In the genomic region with DNA sequence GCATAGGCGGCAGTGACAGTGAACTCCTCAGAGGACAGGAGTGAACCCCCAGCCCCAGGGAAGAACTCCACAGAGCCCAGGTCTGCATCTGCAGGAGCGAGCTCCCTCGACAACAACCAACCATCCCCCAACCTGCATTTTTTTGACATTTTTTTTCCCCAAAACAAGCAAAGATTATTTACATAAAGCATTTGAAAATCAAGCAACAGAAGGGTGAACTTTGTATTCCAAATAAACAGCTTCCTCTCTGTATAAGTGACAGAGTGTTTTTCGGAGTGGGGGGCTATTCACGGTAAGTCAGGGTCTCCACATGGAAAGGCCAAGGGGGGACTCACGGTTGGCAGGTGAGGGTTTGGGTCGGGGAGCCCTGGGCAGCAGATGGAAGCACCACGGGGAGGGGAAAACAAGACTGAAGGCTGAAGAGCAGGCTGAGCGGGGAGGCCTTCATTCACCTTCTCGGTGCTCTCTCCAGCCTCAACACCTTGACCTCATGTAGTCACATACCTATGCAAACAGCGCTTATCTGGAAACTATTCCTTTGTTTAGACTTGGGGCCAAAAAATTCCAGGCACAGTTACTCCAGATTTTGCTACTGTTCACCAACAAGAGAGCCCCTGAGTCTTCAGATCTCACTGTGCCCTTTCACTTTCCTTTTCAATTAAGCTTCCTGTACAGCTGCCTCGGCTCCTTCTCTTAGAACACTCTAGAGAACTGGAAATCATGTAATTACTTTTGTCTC, we compare ENCODE assay signal across 8 cellular contexts. TPM values are rescaled to one million over a fixed set of nuclear protein-coding genes. Genes with fewer than 3 reads are reported as not detected.
DNase-seq lines count a peak whose midpoint lies in the region; ATAC-seq and TF ChIP-seq lines count a peak whose summit lies in the region.

No MANE protein-coding gene starts in this region.

- no peaks in the 10 kb centered on the region for H3K79me2 ChIP-seq in Karpas-422 (ENCODE audit: low read length)

- H4K20me1 ChIP-seq in BLaER1 (no peaks in the 10 kb centered on the region), Karpas-422 (ENCODE audit: insufficient read depth, low read depth, low read length) (no peaks in the 10 kb centered on the region)

- H3K27me3 Mint-ChIP-seq in natural killer cell (ENCODE audit: low read depth in 2 of 2), result no peaks in the 10 kb centered on the region

- peak overlapping the region; percentile 97 for H3K4me2 ChIP-seq in BLaER1
- peak overlapping the region; percentile 55 for H3K4me2 ChIP-seq in Karpas-422 (ENCODE audit: low read depth, low read length, poor library complexity, severe bottlenecking)

- no peaks in the 10 kb centered on the region for H3K9me3 ChIP-seq in BLaER1
- H3K9me3 ChIP-seq in Karpas-422 (ENCODE audit: low read length), result no peaks in the 10 kb centered on the region
- no peaks in the 10 kb centered on the region for H3K9me3 ChIP-seq in esophagus muscularis mucosa

- H3K4me3 ChIP-seq in BLaER1 (peak overlapping the region; percentile 64), Karpas-422 (ENCODE audit: low read length) (peak overlapping the region; percentile 39; the same call in 1 of the 2 replicates), esophagus muscularis mucosa (peak overlapping the region; percentile 47 to 60 (median 48))

- H3K27ac ChIP-seq in BLaER1 (peak overlapping the region; percentile 91), Karpas-422 (ENCODE audit: low read length) (no peak overlapping the region), esophagus muscularis mucosa (replicated peaks in 1 of 4) (peak overlapping the region; percentile 76 to 84 (median 80))

- no peaks in the 10 kb centered on the region for H3K36me3 ChIP-seq in BLaER1
- no peaks in the 10 kb centered on the region for H3K36me3 ChIP-seq in Karpas-422 (ENCODE audit: insufficient read depth, low read length)
- H3K36me3 ChIP-seq in esophagus muscularis mucosa, result no peaks in the 10 kb centered on the region

- H3K4me1 ChIP-seq in BLaER1, result peaks cover 97% of the 10 kb centered on the region
- H3K4me1 ChIP-seq in Karpas-422 (ENCODE audit: low read length), result peaks cover 15% of the 10 kb centered on the region
- H3K4me1 ChIP-seq in esophagus muscularis mucosa, result peaks cover 31 to 75% (median 42%) of the 10 kb centered on the region in 4 donors

- no peaks in the 10 kb centered on the region for H3K36me3 Mint-ChIP-seq in natural killer cell

- no peaks in the 10 kb centered on the region for H3K9me2 ChIP-seq in Karpas-422 (replicated peaks; ENCODE audit: insufficient read depth, low read length)

- no peak for TF ChIP-seq CTCF in esophagus muscularis mucosa (IDR thresholded peaks at IDR 0.05)
- no peak for TF ChIP-seq CTCF in natural killer cell (IDR thresholded peaks at IDR 0.05)

- peak overlapping the region; percentile 93 for H3K4me3 Mint-ChIP-seq in natural killer cell

- TF ChIP-seq POLR2A in esophagus muscularis mucosa (IDR thresholded peaks at IDR 0.05; ENCODE audit: low read depth), result no peak

- ATAC-seq in GM19324 (IDR thresholded peaks at IDR 0.05; ENCODE audit: low FRiP score, unreplicated experiment) (peak; percentile 52), natural killer cell (peak; percentile 79 to 81 (median 80))

- H3K27ac Mint-ChIP-seq in natural killer cell, result peak overlapping the region; percentile 95 to 100

- 36% methylated on average over 12 of the region's 12 CpGs for WGBS in esophagus muscularis mucosa

- intact Hi-C loops in esophagus muscularis mucosa (cut with DNase I) (no loop called here), natural killer cell (cut with micrococcal nuclease) (loop anchor here (5.0 kb wide), 1 partner anchor 49 kb away; a partner anchor contains a TSS)

- DNase-seq in Karpas-422 (peak; percentile 59), esophagus muscularis mucosa (ENCODE audit: extremely low spot score) (no peak), natural killer cell (peak; percentile 21), NCI-H2171 (lab: John Stamatoyannopoulos, UW) (no peak)
- DNase-seq in activated CD8-positive, alpha-beta memory T cell treated with anti-CD3 and anti-CD28 coated beads for 48 hours (ENCODE audit: low read depth in 2 of 3, low spot score in 2 of 3), result peak in 2 of 3 experiments; percentile 7 to 14
- DNase-seq in effector CD4-positive, alpha-beta T cell, result no peak

- peaks cover 33 to 55% of the 10 kb centered on the region in 2 donors for H3K4me1 Mint-ChIP-seq in natural killer cell

- no peak for TF ChIP-seq EP300 in esophagus muscularis mucosa (IDR thresholded peaks at IDR 0.05)

- no peaks in the 10 kb centered on the region for H3K9me3 Mint-ChIP-seq in natural killer cell

- peak overlapping the region; percentile 73; the same call in 1 of the 2 replicates for H2AFZ ChIP-seq in Karpas-422 (ENCODE audit: low read length)

- H3K9ac ChIP-seq in BLaER1 (peak overlapping the region; percentile 85), Karpas-422 (ENCODE audit: low read length) (peak overlapping the region; percentile 54)

- no peaks in the 10 kb centered on the region for H3K27me3 ChIP-seq in BLaER1
- H3K27me3 ChIP-seq in Karpas-422 (ENCODE audit: low read length), result no peaks in the 10 kb centered on the region
- H3K27me3 ChIP-seq in esophagus muscularis mucosa, result no peaks in the 10 kb centered on the region

RNA-seq across cellular contexts. Expression of a gene that starts 27.6 kb away (rescaled TPM):
- 0.07 TPM in 1 of 2 replicates, not detected in the other for total RNA-seq in Karpas-422 (2014; rRNA removed; shearing (Covaris generic); ENCODE audit: low replicate concordance)
- total RNA-seq in esophagus muscularis mucosa, result 10 to 100 TPM; 11.6 to 25.3 (median 18.9) TPM
- 10 to 100 TPM in 1 of 3 donors, 1 to 10 TPM in 2; 2.1 to 10.1 (median 8.9) TPM for total RNA-seq in natural killer cell

RNA-seq across cellular contexts. Expression of a gene that starts 47.1 kb away (rescaled TPM):
- total RNA-seq in Karpas-422 (2014; rRNA removed; shearing (Covaris generic); ENCODE audit: low replicate concordance), result 3.0 and 14.6 TPM in 2 replicates
- 1 to 10 TPM; 5.0 to 6.3 (median 5.4) TPM for total RNA-seq in esophagus muscularis mucosa
- 10 to 100 TPM; 11.4 to 13.5 (median 11.9) TPM for total RNA-seq in natural killer cell

Comparison
In these comparisons a context has a peak if more than half of its experiments do, and no peak if none do; other contexts are left out.
1. DNase-seq: peak in Karpas-422 (single experiment), activated CD8-positive, alpha-beta memory T cell treated with anti-CD3 and anti-CD28 coated beads for 48 hours (2 of 3) and natural killer cell (single experiment); none in esophagus muscularis mucosa (single experiment), effector CD4-positive, alpha-beta T cell (single experiment) and NCI-H2171 (single experiment).
2. Peak in every context shown above with its lines, with median percentiles within 50 percentile points of each other: H3K4me3 ChIP-seq.